In genomic region chr17:31492880-31493655, GRCh38 we compare ENCODE assay signal across 1 cellular context.
TF ChIP-seq lines count a peak whose summit lies in the region.

No MANE protein-coding gene starts in this region.

TF ChIP-seq in K562, 482 proteins besides CTCF, POLR2A, EP300 and RAD21 (continued from another document):
- TF ChIP-seq NBN (IDR thresholded peaks at IDR 0.05; ENCODE audit: low read depth) (no peak), CREB1 (IDR thresholded peaks at IDR 0.05) (no peak), CREB1 (CRISPR knock-in tag; IDR thresholded peaks at IDR 0.05) (no peak), SMARCE1 (IDR thresholded peaks at IDR 0.05) (peak; percentile 30; the same call in 1 of the 2 replicates), NFYB (IDR thresholded peaks at IDR 0.05; ENCODE audit: extremely low read depth, insufficient read length) (no peak), CREM (IDR thresholded peaks at IDR 0.05; ENCODE audit: low read depth) (peak; percentile 48; the same call in 1 of the 2 replicates), CREBBP (IDR thresholded peaks at IDR 0.05; ENCODE audit: low read depth, low read length) (no peak), RFX7 (CRISPR knock-in tag; IDR thresholded peaks at IDR 0.05) (no peak), GABPA (tag; conservative IDR thresholded peaks at IDR 0.05; ENCODE audit: low read depth) (no peak), SMARCA4 (IDR thresholded peaks at IDR 0.05) (0 out of 2 replicates have a peak, but pooled peaks have one; percentile 24), ZNF280A (IDR thresholded peaks at IDR 0.05; ENCODE audit: low read depth, partially characterized antibody) (no peak), ZNF551 (CRISPR knock-in tag; IDR thresholded peaks at IDR 0.05) (no peak), HOXB6 (CRISPR knock-in tag; IDR thresholded peaks at IDR 0.05; ENCODE audit: borderline replicate concordance) (no peak), SMARCB1 (IDR thresholded peaks at IDR 0.05; ENCODE audit: insufficient read length, low read depth) (no peak), DACH1 (IDR thresholded peaks at IDR 0.05; ENCODE audit: partially characterized antibody) (no peak), ZBTB7A (IDR thresholded peaks at IDR 0.05; ENCODE audit: borderline replicate concordance, control insufficient read depth, low read depth, low read length) (peak; percentile 57; the same call in 1 of the 2 replicates), HMBOX1 (IDR thresholded peaks at IDR 0.05) (0 out of 2 replicates have a peak, but pooled peaks have one; percentile 26), CBFA2T3 (IDR thresholded peaks at IDR 0.05) (peak; percentile 30; the same call in 1 of the 2 replicates), EGR1 (conservative IDR thresholded peaks at IDR 0.05) (peak; percentile 78), HNRNPUL1 (IDR thresholded peaks at IDR 0.05; ENCODE audit: low read length) (no peak), XRCC4 (IDR thresholded peaks at IDR 0.05; ENCODE audit: extremely low read depth, insufficient read depth, insufficient read length) (no peak), ZNF785 (CRISPR knock-in tag; IDR thresholded peaks at IDR 0.05) (no peak), SIN3B (IDR thresholded peaks at IDR 0.05; ENCODE audit: low read depth) (no peak), ZNF224 (CRISPR knock-in tag; IDR thresholded peaks at IDR 0.05) (no peak), ARID1B (IDR thresholded peaks at IDR 0.05) (0 out of 2 replicates have a peak, but pooled peaks have one; percentile 28), FIP1L1 (IDR thresholded peaks at IDR 0.05; ENCODE audit: low read depth, low read length, poor library complexity, severe bottlenecking) (no peak), TAF1 (IDR thresholded peaks at IDR 0.05; ENCODE audit: control insufficient read depth, extremely low read depth, insufficient read depth, low read length, severe bottlenecking) (no peak), ATF1 (CRISPR knock-in tag; IDR thresholded peaks at IDR 0.05) (no peak), ATF1 (tag; IDR thresholded peaks at IDR 0.05) (0 out of 2 replicates have a peak, but pooled peaks have one; percentile 30), TCF3 (CRISPR knock-in tag; IDR thresholded peaks at IDR 0.05) (peak; percentile 28; the same call in 1 of the 2 replicates), SPI1 (IDR thresholded peaks at IDR 0.05; ENCODE audit: borderline replicate concordance, low read depth, low read length) (peak; percentile 96), TEAD4 (IDR thresholded peaks at IDR 0.05; ENCODE audit: low read length) (peak; percentile 47; the same call in 1 of the 2 replicates), TEAD4 (CRISPR knock-in tag; IDR thresholded peaks at IDR 0.05; ENCODE audit: borderline replicate concordance) (no peak), ZFP1 (CRISPR knock-in tag; IDR thresholded peaks at IDR 0.05) (no peak), FOXA1 (IDR thresholded peaks at IDR 0.05; ENCODE audit: borderline replicate concordance) (no peak), JUND (IDR thresholded peaks at IDR 0.05; ENCODE audit: borderline replicate concordance, low read depth, low read length) (peak; percentile 62; the same call in 1 of the 2 replicates), JUND (tag; IDR thresholded peaks at IDR 0.05; ENCODE audit: borderline replicate concordance, low read depth, low read length) (no peak; the same call in 2 of the 3 replicates), ZC3H8 (IDR thresholded peaks at IDR 0.05) (no peak), ZNF592 (IDR thresholded peaks at IDR 0.05) (0 out of 2 replicates have a peak, but pooled peaks have one; percentile 48)
TF ChIP-seq in K562: peak in this region for 18.
